In the genomic region with DNA sequence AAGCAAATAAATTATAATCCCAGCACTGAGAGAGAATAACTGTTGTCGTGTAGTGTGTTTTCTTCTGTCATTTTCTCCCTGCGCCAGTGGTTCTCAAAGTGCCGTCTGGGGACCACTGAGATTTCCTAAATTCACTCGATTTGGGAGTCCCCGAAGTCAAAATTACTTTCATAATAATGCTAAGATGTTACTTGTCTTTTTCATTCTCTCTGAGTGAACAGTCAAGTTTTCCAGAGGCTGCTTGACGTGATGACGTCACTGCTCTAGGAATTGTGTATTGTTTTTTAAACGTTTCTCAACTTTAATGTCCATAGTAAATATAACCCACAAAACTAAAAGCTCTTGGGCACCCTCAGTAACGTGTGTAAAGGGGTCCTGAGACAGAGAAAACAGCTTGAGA, we compare ENCODE assay signal across 7 cellular contexts. TPM values are rescaled to one million over a fixed set of nuclear protein-coding genes. Genes with fewer than 3 reads are reported as not detected.
DNase-seq lines count a peak whose midpoint lies in the region; ATAC-seq and TF ChIP-seq lines count a peak whose summit lies in the region.

No MANE protein-coding gene starts in this region.

- POLR2A ChIA-PET in T-cell (lab: Charles Lee) = interaction anchor here (0.5 to 1.6 kb wide), 4 partner anchors 11 to 153 kb away, joined by 3 to 4 read pairs (median 3); no protein-coding TSS in a partner anchor

- peak overlapping the region; percentile 87 to 97 (median 90) for H3K9ac ChIP-seq in skeletal muscle tissue (ENCODE audit: low read depth in 1 of 3, low read length in 3 of 3)

- peak overlapping the region; percentile 54 for H3K27ac ChIP-seq in skeletal muscle tissue (ENCODE audit: low read depth, low read length)

- H3K9me3 Mint-ChIP-seq in T-cell = no peaks in the 10 kb centered on the region

- CTCF ChIA-PET in T-cell (lab: Charles Lee) = interaction anchor here (0.6 to 1.9 kb wide), 13 partner anchors 10 to 1261 kb away, joined by 3 to 13 read pairs (median 6); partner anchors contain the start of genes COX6A1 (in 1 of the 2), GATC (in 1 of the 2), MLEC (in 1 of the 2) and RPLP0 (in 1 of the 2)

- peak overlapping the region; percentile 97 to 98 (median 97) for H3K4me3 Mint-ChIP-seq in T-cell

- no peaks in the 10 kb centered on the region for H3K27me3 ChIP-seq in HAP-1 (ENCODE audit: low read depth)
- H3K27me3 ChIP-seq in skeletal muscle tissue (ENCODE audit: control insufficient read depth in 3 of 3, insufficient read depth in 3 of 3, low read length in 3 of 3) = no peaks in the 10 kb centered on the region
- H3K27me3 ChIP-seq in H7 (ENCODE audit: control insufficient read depth, insufficient read depth, low read length) = peaks cover 8% of the 10 kb centered on the region; the same call in 1 of the 2 replicates

- in situ Hi-C loops in HAP-1 (cut with MboI; ENCODE audit: low sequenced_read_pairs) = loop anchor here (5.0 to 10.0 kb wide), 3 partner anchors 130 to 523 kb away; partner anchors contain the start of gene UNC119B

- no peak for TF ChIP-seq CTCF in fibroblast of mammary gland (conservative IDR thresholded peaks at IDR 0.05; ENCODE audit: control insufficient read depth, insufficient read depth, low read depth, low read length)

- H3K36me3 Mint-ChIP-seq in T-cell = peaks cover 5% of the 10 kb centered on the region

- peaks cover 38 to 40% (median 39%) of the 10 kb centered on the region in 3 donors for H3K4me1 Mint-ChIP-seq in T-cell

- peak overlapping the region; percentile 86 for H3K4me3 ChIP-seq in HAP-1
- H3K4me3 ChIP-seq in fibroblast of mammary gland (ENCODE audit: control insufficient read depth, low read depth, low read length) = peak overlapping the region; percentile 91
- peak overlapping the region; percentile 98 to 100 (median 98) for H3K4me3 ChIP-seq in skeletal muscle tissue (ENCODE audit: low read length in 3 of 3)
- H3K4me3 ChIP-seq in H7 (ENCODE audit: insufficient read depth, low read depth, low read length) = no peak overlapping the region

- H3K4me1 ChIP-seq in HAP-1 = peaks cover 15% of the 10 kb centered on the region
- peaks cover 22 to 30% (median 23%) of the 10 kb centered on the region in 3 donors for H3K4me1 ChIP-seq in skeletal muscle tissue (ENCODE audit: control insufficient read depth in 3 of 3, insufficient read depth in 3 of 3, low read length in 3 of 3)

- DNase-seq in HAP-1 (ENCODE audit: low spot score in 2 of 2) = no peak
- no peak for DNase-seq in T-cell
- peak; percentile 40 for DNase-seq in fibroblast of mammary gland (ENCODE audit: low read depth)
- DNase-seq in H7 = no peak
- DNase-seq in SIG-M5 treated with dmso at 0.1 percent for 504 hours (lab: John Stamatoyannopoulos, UW; ENCODE audit: unreplicated experiment) = no peak
- DNase-seq in NCI-H2029 (lab: John Stamatoyannopoulos, UW) = no peak

- H3K9me3 ChIP-seq in HAP-1 = no peaks in the 10 kb centered on the region
- H3K9me3 ChIP-seq in skeletal muscle tissue (ENCODE audit: control insufficient read depth in 3 of 3, low read length in 3 of 3) = no peaks in the 10 kb centered on the region

- no peak for ATAC-seq in T-cell (replicated peaks in 1 of 4)

- H3K27ac Mint-ChIP-seq in T-cell = peak overlapping the region; percentile 91 to 93

- H3K36me3 ChIP-seq in HAP-1 (replicated peaks) (peaks cover 30% of the 10 kb centered on the region), skeletal muscle tissue (ENCODE audit: control insufficient read depth in 3 of 3, insufficient read depth in 3 of 3, low read length in 3 of 3) (peaks cover 27 to 30% (median 27%) of the 10 kb centered on the region in 3 donors), H7 (replicated peaks; ENCODE audit: control insufficient read depth, insufficient read depth, low read length) (peaks cover 9% of the 10 kb centered on the region)

- H3K27me3 Mint-ChIP-seq in T-cell = peaks cover 0 to 7% of the 10 kb centered on the region in 2 donors

RNA-seq across cellular contexts. Expression of gene POP5, which starts 0.8 kb away (rescaled TPM):
- total RNA-seq in T-cell (10 to 100 TPM; 40.6 to 69.0 (median 63.1) TPM), skeletal muscle tissue (29.2 TPM)
- 52.6 and 53.8 TPM in 2 replicates for total RNA-seq in H7 (2014; rRNA removed; shearing (Covaris generic))

RNA-seq across cellular contexts. Expression of gene RNF10, which starts 47.8 kb away (rescaled TPM):
- total RNA-seq in T-cell (100 to 1,000 TPM; 204 to 348 (median 222) TPM), skeletal muscle tissue (118 TPM)
- 118 and 119 TPM in 2 replicates for total RNA-seq in H7 (2014; rRNA removed; shearing (Covaris generic))

RNA-seq across cellular contexts. Expression of gene COQ5, which starts 53.0 kb away (rescaled TPM):
- 10 to 100 TPM; 11.3 to 23.4 (median 21.5) TPM for total RNA-seq in T-cell
- total RNA-seq in skeletal muscle tissue = 29.7 TPM
- 56.8 and 78.3 TPM in 2 replicates for total RNA-seq in H7 (2014; rRNA removed; shearing (Covaris generic))

RNA-seq across cellular contexts. Expression of gene CABP1, which starts 58.4 kb away (rescaled TPM):
- total RNA-seq in T-cell = not detected
- total RNA-seq in skeletal muscle tissue = 0.52 TPM
- total RNA-seq in H7 (2014; rRNA removed; shearing (Covaris generic)) = 4.4 and 6.0 TPM in 2 replicates
